In genomic region chr6:108559884-108560462, GRCh38 we compare ENCODE assay signal across 8 cellular contexts. TPM values are rescaled to one million over a fixed set of nuclear protein-coding genes. Genes with fewer than 3 reads are reported as not detected.
DNase-seq lines count a peak whose midpoint lies in the region; ATAC-seq and TF ChIP-seq lines count a peak whose summit lies in the region.

No MANE protein-coding gene starts in this region.

- no peak for TF ChIP-seq CTCF in glutamatergic neuron (IDR thresholded peaks at IDR 0.05; ENCODE audit: partially characterized antibody, unreplicated experiment)
- TF ChIP-seq CTCF in ovary (IDR thresholded peaks at IDR 0.05), result peak in 1 of 3 donors; percentile 34

- peak; percentile 40 for DNase-seq in NCI-H1694 treated with DMSO at 0.1 percent for 48 hours (lab: John Stamatoyannopoulos, UW)
- DNase-seq in NCI-H1694 (lab: John Stamatoyannopoulos, UW), result no peak
- peak; percentile 62 to 76 for DNase-seq in NCI-H524 (lab: John Stamatoyannopoulos, UW)
- no peak for DNase-seq in adipocyte (ENCODE audit: low read depth)
- DNase-seq in glutamatergic neuron, result peak; percentile 73
- DNase-seq in ovary, result peak; percentile 81 to 85 (median 84)

- H3K4me1 ChIP-seq in adipocyte (ENCODE audit: control insufficient read depth, insufficient read depth, low read length) (peaks cover 29% of the 10 kb centered on the region), ovary (ENCODE audit: insufficient read depth) (peaks cover 4% of the 10 kb centered on the region)

- H3K9me3 ChIP-seq in adipocyte (ENCODE audit: control insufficient read depth, low read length), result no peaks in the 10 kb centered on the region
- H3K9me3 ChIP-seq in ovary, result no peaks in the 10 kb centered on the region

- H3K9me3 Mint-ChIP-seq in glutamatergic neuron (ENCODE audit: unreplicated experiment), result peaks cover 18% of the 10 kb centered on the region

- H3K27ac Mint-ChIP-seq in glutamatergic neuron (ENCODE audit: unreplicated experiment), result peak overlapping the region; percentile 66

- H3K36me3 ChIP-seq in adipocyte (ENCODE audit: control insufficient read depth, insufficient read depth, low read length, severe bottlenecking) (peaks cover 5% of the 10 kb centered on the region), ovary (no peaks in the 10 kb centered on the region)

- no peaks in the 10 kb centered on the region for H3K27me3 ChIP-seq in adipocyte (replicated peaks; ENCODE audit: control insufficient read depth, insufficient read depth, low read length)
- H3K27me3 ChIP-seq in ovary, result no peaks in the 10 kb centered on the region

- peaks cover 21% of the 10 kb centered on the region for H3K4me1 Mint-ChIP-seq in glutamatergic neuron (ENCODE audit: low read depth, unreplicated experiment)

- no peak for TF ChIP-seq EP300 in ovary (IDR thresholded peaks at IDR 0.05)

- H3K36me3 Mint-ChIP-seq in glutamatergic neuron (ENCODE audit: unreplicated experiment), result peaks cover 7% of the 10 kb centered on the region

- peaks cover 24% of the 10 kb centered on the region for H3K27me3 Mint-ChIP-seq in glutamatergic neuron (ENCODE audit: unreplicated experiment)

- H3K27ac ChIP-seq in ovary, result peak overlapping the region; percentile 97 to 99

- H3K4me3 Mint-ChIP-seq in glutamatergic neuron (ENCODE audit: unreplicated experiment), result peak overlapping the region; percentile 85

- ATAC-seq in HG02642 (IDR thresholded peaks at IDR 0.05; ENCODE audit: poor library complexity, unreplicated experiment) (peak; percentile 10), HG02623 (IDR thresholded peaks at IDR 0.05; ENCODE audit: unreplicated experiment) (no peak)

- intact Hi-C loops in ovary (cut with DNase I), result loop anchor here in 3 of 4 donors (5.0 kb wide), 4 partner anchors 92 to 387 kb away; no protein-coding TSS in a partner anchor

- H3K4me3 ChIP-seq in adipocyte (ENCODE audit: low read length) (peak overlapping the region; percentile 95), ovary (peak overlapping the region; percentile 81)

- WGBS in ovary, 3 donors, result 0 to 1% (median 0%) methylated on average over 47 to 64 of the region's 64 CpGs

- H3K9ac ChIP-seq in adipocyte (ENCODE audit: low read length), result peak overlapping the region; percentile 98

- no peak for TF ChIP-seq POLR2A in ovary (IDR thresholded peaks at IDR 0.05)

RNA-seq across cellular contexts. Expression of gene FOXO3, which starts 0.7 kb away (rescaled TPM):
- total RNA-seq in glutamatergic neuron (ENCODE audit: unreplicated experiment) (30.3 TPM), ovary (10 to 100 TPM; 67.1 to 94.8 (median 80.0) TPM)
- 10 to 100 TPM; 33.4 to 39.2 TPM for polyA plus RNA-seq in ovary

Comparison
In these comparisons a context has a peak if more than half of its experiments do, and no peak if none do; other contexts are left out.
1. DNase-seq: peak in NCI-H1694 treated with DMSO at 0.1 percent for 48 hours (single experiment), NCI-H524 (2 of 2), glutamatergic neuron (single experiment) and ovary (5 of 5); none in NCI-H1694 (single experiment) and adipocyte (single experiment).